Comparison of ENCODE assay signal across 1 cellular context in genomic region chr20:20761302-20761701, GRCh38.
TF ChIP-seq lines count a peak whose summit lies in the region.

No MANE protein-coding gene starts in this region.

TF ChIP-seq in endothelial cell of umbilical vein, 7 proteins besides CTCF, POLR2A, EP300 and RAD21:
- TF ChIP-seq GATA2 (IDR thresholded peaks at IDR 0.05; ENCODE audit: insufficient read depth, insufficient read length, low read depth, low read length) (peak; percentile 87), MAX (IDR thresholded peaks at IDR 0.05; ENCODE audit: insufficient read depth, insufficient read length) (no peak), POLR2AphosphoS5 (IDR thresholded peaks at IDR 0.05; ENCODE audit: insufficient read depth, low read depth, low read length) (peak; percentile 46)
